Comparison of ENCODE assay signal across 20 cellular contexts in genomic region chr20:4521170-4521968, GRCh38.
"Had no signal": no experiment of that assay in that cellular context is flagged by ENCODE, and none has a peak within 500 bp of the region (broad histone marks: within the 10 kb centered on the region; RNA-seq: fewer than 3 reads in every experiment).

No MANE protein-coding gene starts in this region.

- H3K9me3 ChIP-seq: gastrocnemius medialis, lower lobe of right lung, prostate gland, right atrium auricular region, suprapubic skin, transverse colon, vagina had no signal

- DNase-seq: cerebellar nuclear complex; dorsolateral prefrontal cortex; effector CD4-positive, alpha-beta T cell; foreskin fibroblast; gastrocnemius medialis; head of caudate nucleus; kidney glomerular epithelial cell; left ventricle myocardium superior; lower lobe of right lung; naive thymus-derived CD8-positive, alpha-beta T cell; stimulated activated naive CD4-positive, alpha-beta T cell; stimulated activated naive CD8-positive, alpha-beta T cell treated with anti-CD3 and anti-CD28 coated beads, Interleukin-15, amount 100 ng/mL, for 72 hours; transverse colon had no signal

- ATAC-seq: gastrocnemius medialis; left ventricle myocardium superior; lower lobe of right lung; naive thymus-derived CD8-positive, alpha-beta T cell; sciatic nerve; stimulated activated naive CD8-positive, alpha-beta T cell treated with anti-CD3 and anti-CD28 coated beads, Interleukin-15, amount 100 ng/mL, for 72 hours had no signal

- H2AFZ ChIP-seq: hepatocyte had no signal

- H3K4me1 ChIP-seq: gastrocnemius medialis, lower lobe of right lung, prostate gland, right atrium auricular region, suprapubic skin, transverse colon, vagina had no signal

- H3K36me3 ChIP-seq: gastrocnemius medialis, lower lobe of right lung, prostate gland, right atrium auricular region, suprapubic skin, transverse colon, vagina had no signal

- H3K4me1 Mint-ChIP-seq: naive thymus-derived CD8-positive, alpha-beta T cell; neural crest cell; stimulated activated naive CD8-positive, alpha-beta T cell treated with anti-CD3 and anti-CD28 coated beads, Interleukin-15, amount 100 ng/mL, for 72 hours had no signal

- H3K4me3 Mint-ChIP-seq: naive thymus-derived CD8-positive, alpha-beta T cell; neural crest cell; stimulated activated naive CD8-positive, alpha-beta T cell treated with anti-CD3 and anti-CD28 coated beads, Interleukin-15, amount 100 ng/mL, for 72 hours had no signal

- H3K4me3 ChIP-seq: dorsolateral prefrontal cortex, gastrocnemius medialis, hepatocyte, lower lobe of right lung, prostate gland, right atrium auricular region, suprapubic skin, transverse colon, vagina had no signal

- H3K27ac Mint-ChIP-seq: naive thymus-derived CD8-positive, alpha-beta T cell; stimulated activated naive CD8-positive, alpha-beta T cell treated with anti-CD3 and anti-CD28 coated beads, Interleukin-15, amount 100 ng/mL, for 72 hours had no signal

- H3K27me3 ChIP-seq: gastrocnemius medialis, hepatocyte, right atrium auricular region, transverse colon, vagina had no signal

- H3K4me2 ChIP-seq: hepatocyte had no signal

- H3K27ac ChIP-seq: dorsolateral prefrontal cortex, gastrocnemius medialis, hepatocyte, lower lobe of right lung, prostate gland, right atrium auricular region, suprapubic skin, transverse colon, vagina had no signal

- H3K9me3 Mint-ChIP-seq: neural crest cell; stimulated activated naive CD8-positive, alpha-beta T cell treated with anti-CD3 and anti-CD28 coated beads, Interleukin-15, amount 100 ng/mL, for 72 hours had no signal
